8 cellular contexts compared by ENCODE assay signal in genomic region chr16:67399218-67399733, GRCh38. TPM values are rescaled to one million over a fixed set of nuclear protein-coding genes. Genes with fewer than 3 reads are reported as not detected.
DNase-seq lines count a peak whose midpoint lies in the region; ATAC-seq and TF ChIP-seq lines count a peak whose summit lies in the region.

No MANE protein-coding gene starts in this region.

- peaks cover 60% of the 10 kb centered on the region for H3K4me1 ChIP-seq in left ventricle myocardium inferior
- H3K4me1 ChIP-seq in skeletal muscle tissue (ENCODE audit: control insufficient read depth in 3 of 3, insufficient read depth in 3 of 3, low read length in 3 of 3) = peaks cover 32 to 72% (median 59%) of the 10 kb centered on the region in 3 donors

- peak overlapping the region; percentile 72 for H3K27ac ChIP-seq in left ventricle myocardium inferior (replicated peaks)
- H3K27ac ChIP-seq in skeletal muscle tissue (ENCODE audit: low read depth, low read length) = no peak overlapping the region

- H3K36me3 ChIP-seq in left ventricle myocardium inferior (no peaks in the 10 kb centered on the region), skeletal muscle tissue (ENCODE audit: control insufficient read depth in 3 of 3, insufficient read depth in 3 of 3, low read length in 3 of 3) (no peaks in the 10 kb centered on the region)

- intact Hi-C loops in left ventricle myocardium inferior (cut with micrococcal nuclease) = no loop called here

- no peak overlapping the region for H3K4me3 ChIP-seq in LNCaP clone FGC (ENCODE audit: low read depth, low read length)
- H3K4me3 ChIP-seq in left ventricle myocardium inferior = peak overlapping the region; percentile 46
- H3K4me3 ChIP-seq in skeletal muscle tissue (ENCODE audit: low read length in 3 of 3) = peak overlapping the region in 1 of 3 donors; percentile 6

- H3K9me3 ChIP-seq in left ventricle myocardium inferior (replicated peaks) = no peaks in the 10 kb centered on the region
- no peaks in the 10 kb centered on the region for H3K9me3 ChIP-seq in skeletal muscle tissue (ENCODE audit: control insufficient read depth in 3 of 3, low read length in 3 of 3)

- TF ChIP-seq CTCF in LNCaP clone FGC (IDR thresholded peaks at IDR 0.05; ENCODE audit: control insufficient read depth, extremely low read depth, insufficient read depth) (peak; percentile 26; the same call in 1 of the 2 replicates), left ventricle myocardium inferior (IDR thresholded peaks at IDR 0.05; ENCODE audit: borderline replicate concordance) (peak; percentile 84)

- DNase-seq in AG20443 (ENCODE audit: low spot score) = peak; percentile 65
- DNase-seq in LNCaP clone FGC (ENCODE audit: low read depth) = no peak
- DNase-seq in activated effector memory CD4-positive, alpha-beta T cell treated with anti-CD3 and anti-CD28 coated beads, Interleukin-2, amount 50 U/mL, for 16 hours = peak; percentile 78
- no peak for DNase-seq in left ventricle myocardium inferior
- DNase-seq in GF-D8 (lab: John Stamatoyannopoulos, UW) = no peak

- H3K9ac ChIP-seq in skeletal muscle tissue (ENCODE audit: low read depth in 1 of 3, low read length in 3 of 3) = peak overlapping the region in 2 of 3 donors; percentile 20 to 60

- H3K27me3 ChIP-seq in left ventricle myocardium inferior (ENCODE audit: low read depth) (peaks cover 11% of the 10 kb centered on the region), skeletal muscle tissue (ENCODE audit: control insufficient read depth in 3 of 3, insufficient read depth in 3 of 3, low read length in 3 of 3) (no peaks in the 10 kb centered on the region)

- ATAC-seq in HG03439 (IDR thresholded peaks at IDR 0.05; ENCODE audit: unreplicated experiment) (no peak), GM21390 (IDR thresholded peaks at IDR 0.05; ENCODE audit: unreplicated experiment) (no peak)

RNA-seq across cellular contexts. Expression of gene TPPP3, which starts 6.0 kb away (rescaled TPM):
- total RNA-seq in left ventricle myocardium inferior (15.5 TPM), skeletal muscle tissue (135 TPM)

RNA-seq across cellular contexts. Expression of gene ZDHHC1, which starts 17.0 kb away (rescaled TPM):
- total RNA-seq in left ventricle myocardium inferior = 2.9 TPM
- total RNA-seq in skeletal muscle tissue = 11.5 TPM

RNA-seq across cellular contexts. Expression of gene HSD11B2, which starts 31.6 kb away (rescaled TPM):
- total RNA-seq in left ventricle myocardium inferior (0.99 TPM), skeletal muscle tissue (2.6 TPM)

Comparison
In these comparisons a context has a peak if more than half of its experiments do, and no peak if none do; other contexts are left out.
1. DNase-seq: peak in AG20443 (single experiment) and activated effector memory CD4-positive, alpha-beta T cell treated with anti-CD3 and anti-CD28 coated beads, Interleukin-2, amount 50 U/mL, for 16 hours (single experiment); none in LNCaP clone FGC (single experiment), left ventricle myocardium inferior (single experiment) and GF-D8 (single experiment).